17 cellular contexts compared by ENCODE assay signal in genomic region chr18:77376043-77376732, GRCh38.
DNase-seq lines count a peak whose midpoint lies in the region; ATAC-seq and TF ChIP-seq lines count a peak whose summit lies in the region.
"Had no signal": no experiment of that assay in that cellular context is flagged by ENCODE, and none has a peak within 500 bp of the region (broad histone marks: within the 10 kb centered on the region; RNA-seq: fewer than 3 reads in every experiment).

No MANE protein-coding gene starts in this region.

- CTCF ChIA-PET in PC-3 (lab: Charles Lee), result no interaction called here

- H3K9me3 Mint-ChIP-seq in GM23338, result peaks cover 3% of the 10 kb centered on the region; the same call in 1 of the 3 replicates
- H3K9me3 Mint-ChIP-seq in immature natural killer cell, result no peaks in the 10 kb centered on the region

- H4K20me1 ChIP-seq in GM23338 (replicated peaks; ENCODE audit: insufficient read depth) (no peaks in the 10 kb centered on the region), PC-3 (ENCODE audit: low read length) (no peaks in the 10 kb centered on the region)

- H3K4me2 ChIP-seq in GM23338, result no peak overlapping the region
- peak overlapping the region; percentile 46 for H3K4me2 ChIP-seq in PC-3 (ENCODE audit: low read length)

- H3K4me3 Mint-ChIP-seq in GM23338 (no peak overlapping the region), immature natural killer cell (no peak overlapping the region)

- no peak for TF ChIP-seq CTCF in GM23338 (conservative IDR thresholded peaks at IDR 0.05; ENCODE audit: low read depth in 2 of 2)
- no peak for TF ChIP-seq CTCF in PC-3 (conservative IDR thresholded peaks at IDR 0.05; ENCODE audit: low read depth, low read length)

- H3K9me2 ChIP-seq in GM23338 (ENCODE audit: insufficient read depth) (no peaks in the 10 kb centered on the region), PC-3 (replicated peaks; ENCODE audit: low read length) (no peaks in the 10 kb centered on the region)

- no peaks in the 10 kb centered on the region for H3K36me3 ChIP-seq in GM23338 (ENCODE audit: insufficient read depth)
- no peaks in the 10 kb centered on the region for H3K36me3 ChIP-seq in PC-3 (ENCODE audit: low read depth, low read length)
- H3K36me3 ChIP-seq: cardiac muscle cell had no signal

- H3K36me3 Mint-ChIP-seq in GM23338 (ENCODE audit: low read depth), result no peaks in the 10 kb centered on the region
- no peaks in the 10 kb centered on the region for H3K36me3 Mint-ChIP-seq in immature natural killer cell

- intact Hi-C loops in PC-3 (cut with micrococcal nuclease), result no loop called here
- intact Hi-C loops in sciatic nerve (cut with DNase I), result no loop called here

- H3K9me3 ChIP-seq in PC-3 (ENCODE audit: low read length), result no peaks in the 10 kb centered on the region

- no TSS peak for BruUV-seq in PC-3 (replicated peaks; lab: Mats Ljungman, UMichigan)

- peak; percentile 26 for DNase-seq in GM23338 (ENCODE audit: low spot score)
- DNase-seq in NCI-H146 treated with DMSO at 0.1 percent for 48 hours (lab: John Stamatoyannopoulos, UW; ENCODE audit: unreplicated experiment), result peak; percentile 67
- peak; percentile 6 for DNase-seq in PC-3
- peak; percentile 16 for DNase-seq in medulla oblongata (ENCODE audit: extremely low spot score)
- DNase-seq in sciatic nerve (ENCODE audit: low spot score), result no peak
- no peak for DNase-seq in NCI-H1436 treated with DMSO at 0.1 percent for 48 hours (lab: John Stamatoyannopoulos, UW)
- no peak for DNase-seq in immature natural killer cell
- DNase-seq: activated CD4-positive, alpha-beta T cell treated with anti-CD3 and anti-CD28 coated beads for 48 hours; activated CD8-positive, alpha-beta memory T cell treated with anti-CD3 and anti-CD28 coated beads, Interleukin-2, amount 50 U/mL, for 4 hours; activated effector memory CD4-positive, alpha-beta T cell treated with Interleukin-2 at 50 U/mL for 16 hours; AML-193; Calu3; GF-D8; NCI-H2227 treated with DMSO at 0.1 percent for 48 hours had no signal

- H3K27me3 Mint-ChIP-seq in GM23338 (ENCODE audit: insufficient read depth, low read depth, poor library complexity) (peaks cover 3% of the 10 kb centered on the region), immature natural killer cell (ENCODE audit: low read depth in 3 of 3) (peaks cover 0 to 11% (median 2%) of the 10 kb centered on the region in 3 donors)

- H2AFZ ChIP-seq in GM23338 (no peak overlapping the region), PC-3 (ENCODE audit: low read length) (peak overlapping the region; percentile 33; the same call in 1 of the 2 replicates)

- H3K4me1 ChIP-seq in GM23338 (ENCODE audit: insufficient read depth) (peaks cover 6% of the 10 kb centered on the region; the same call in 1 of the 2 replicates), PC-3 (ENCODE audit: insufficient read depth, low read length) (no peaks in the 10 kb centered on the region)

- H3K4me1 Mint-ChIP-seq in GM23338 (peaks cover 14% of the 10 kb centered on the region), immature natural killer cell (no peaks in the 10 kb centered on the region)

- H3K27ac Mint-ChIP-seq in GM23338, result no peak overlapping the region
- H3K27ac Mint-ChIP-seq in immature natural killer cell, result no peak overlapping the region

- no peaks in the 10 kb centered on the region for H3K79me2 ChIP-seq in GM23338 (replicated peaks; ENCODE audit: insufficient read depth)
- no peaks in the 10 kb centered on the region for H3K79me2 ChIP-seq in PC-3 (ENCODE audit: low read length)

- POLR2A ChIA-PET in PC-3 (lab: Charles Lee; ENCODE audit: unreplicated experiment), result no interaction called here

- H3K27me3 ChIP-seq in GM23338 (ENCODE audit: insufficient read depth) (no peaks in the 10 kb centered on the region), PC-3 (ENCODE audit: low read length) (peaks cover 14% of the 10 kb centered on the region; the same call in 1 of the 2 replicates)
- H3K27me3 ChIP-seq: cardiac muscle cell had no signal

- peak; percentile 29; the same call in 2 of the 3 replicates for ATAC-seq in GM23338
- peak; percentile 42; the same call in 1 of the 2 replicates for ATAC-seq in PC-3
- ATAC-seq in sciatic nerve, result no peak
- ATAC-seq: GM12878, SK-N-SH treated with all-trans-retinoic acid at 6 μM for 48 hours had no signal

- H3K27ac ChIP-seq in GM23338 (ENCODE audit: low read depth), result no peak overlapping the region
- H3K27ac ChIP-seq in PC-3 (ENCODE audit: low read length), result no peak overlapping the region
- H3K27ac ChIP-seq: cardiac muscle cell had no signal

- H3F3A ChIP-seq in GM23338 (replicated peaks; ENCODE audit: low read depth) (no peaks in the 10 kb centered on the region), PC-3 (ENCODE audit: low read length, unreplicated experiment) (no peaks in the 10 kb centered on the region)

- no peak overlapping the region for H3K4me3 ChIP-seq in GM23338
- no peak overlapping the region for H3K4me3 ChIP-seq in PC-3 (ENCODE audit: low read length)
- H3K4me3 ChIP-seq: cardiac muscle cell, GM12878 had no signal

- no peak overlapping the region for H3K9ac ChIP-seq in PC-3 (ENCODE audit: low read length)

TF ChIP-seq in GM23338, 12 proteins besides CTCF, POLR2A, EP300 and RAD21 (continues in another document):
- TF ChIP-seq ZNF462 (CRISPR knock-in tag; IDR thresholded peaks at IDR 0.05) (no peak), NANOG (IDR thresholded peaks at IDR 0.05; ENCODE audit: borderline replicate concordance) (no peak), ZNF114 (CRISPR knock-in tag; IDR thresholded peaks at IDR 0.05) (no peak)

Comparison
In these comparisons a context has a peak if more than half of its experiments do, and no peak if none do; other contexts are left out.
1. DNase-seq: peak in GM23338 (single experiment), NCI-H146 treated with DMSO at 0.1 percent for 48 hours (single experiment), PC-3 (single experiment) and medulla oblongata (single experiment); none in sciatic nerve (single experiment), NCI-H1436 treated with DMSO at 0.1 percent for 48 hours (single experiment) and immature natural killer cell (0 of 3).